Comparison of ENCODE assay signal across 29 cellular contexts in genomic region chr19:40474737-40475136, GRCh38. TPM values are rescaled to one million over a fixed set of nuclear protein-coding genes. Genes with fewer than 3 reads are reported as not detected.
"Had no signal": no experiment of that assay in that cellular context is flagged by ENCODE, and none has a peak within 500 bp of the region (broad histone marks: within the 10 kb centered on the region; RNA-seq: fewer than 3 reads in every experiment).

No MANE protein-coding gene starts in this region.

- H3K27ac Mint-ChIP-seq: dendritic cell treated with granulocyte-macrophage colony-stimulating factor and Interleukin-4, amounts not matched to agents 40 ng/mL and 50 ng/mL, for 4 days; effector memory CD8-positive, alpha-beta T cell; endodermal cell had no signal

- H3K9me3 ChIP-seq: colonic mucosa, esophagus muscularis mucosa, esophagus squamous epithelium, gastrocnemius medialis, gastroesophageal sphincter, heart left ventricle, heart right ventricle had no signal

- H3K4me1 ChIP-seq: colonic mucosa, esophagus muscularis mucosa, esophagus squamous epithelium, foreskin keratinocyte, gastrocnemius medialis, gastroesophageal sphincter, heart left ventricle, heart right ventricle had no signal

- H3K36me3 ChIP-seq: colonic mucosa, esophagus squamous epithelium, gastrocnemius medialis, heart left ventricle, heart right ventricle had no signal

- ATAC-seq: effector memory CD8-positive, alpha-beta T cell; esophagus mucosa; foreskin keratinocyte; gastrocnemius medialis; gastroesophageal sphincter; heart left ventricle; heart right ventricle had no signal

- H3K27ac ChIP-seq: colonic mucosa, coronary artery, dorsolateral prefrontal cortex, epithelial cell of prostate, esophagus muscularis mucosa, esophagus squamous epithelium, foreskin keratinocyte, gastrocnemius medialis, gastroesophageal sphincter, heart left ventricle, heart right ventricle had no signal

- DNase-seq: colonic mucosa; cortex of kidney; dermis blood vessel endothelial cell; dorsolateral prefrontal cortex; effector CD4-positive, alpha-beta T cell; effector CD8-positive, alpha-beta T cell; effector memory CD4-positive, alpha-beta T cell; effector memory CD8-positive, alpha-beta T cell; endodermal cell; erythroblast; esophagus squamous epithelium; foreskin fibroblast; foreskin keratinocyte; foreskin melanocyte; gastrocnemius medialis; glutamatergic neuron; head of caudate nucleus; heart left ventricle; heart right ventricle had no signal

- H3K9me3 Mint-ChIP-seq: dendritic cell treated with granulocyte-macrophage colony-stimulating factor and Interleukin-4, amounts not matched to agents 40 ng/mL and 50 ng/mL, for 4 days; effector memory CD8-positive, alpha-beta T cell; endodermal cell had no signal

- H3K27me3 ChIP-seq: colonic mucosa, dorsolateral prefrontal cortex, esophagus muscularis mucosa, esophagus squamous epithelium, foreskin keratinocyte, gastrocnemius medialis, gastroesophageal sphincter, heart left ventricle, heart right ventricle had no signal

- FAIRE-seq: colon, endometrium, frontal cortex had no signal

- H3K4me1 Mint-ChIP-seq: endodermal cell had no signal

- H3K4me3 ChIP-seq: colonic mucosa, coronary artery, dorsolateral prefrontal cortex, esophagus muscularis mucosa, esophagus squamous epithelium, gastrocnemius medialis, gastroesophageal sphincter, heart left ventricle, heart right ventricle had no signal

- H3K4me3 Mint-ChIP-seq: dendritic cell treated with granulocyte-macrophage colony-stimulating factor and Interleukin-4, amounts not matched to agents 40 ng/mL and 50 ng/mL, for 4 days; effector memory CD8-positive, alpha-beta T cell; endodermal cell had no signal

RNA-seq across cellular contexts. Expression of gene SPTBN4, which starts 7.9 kb away (rescaled TPM):
- total RNA-seq: endothelial cell of umbilical vein had no signal
